Comparison of ENCODE assay signal across 8 cellular contexts in the genomic region with DNA sequence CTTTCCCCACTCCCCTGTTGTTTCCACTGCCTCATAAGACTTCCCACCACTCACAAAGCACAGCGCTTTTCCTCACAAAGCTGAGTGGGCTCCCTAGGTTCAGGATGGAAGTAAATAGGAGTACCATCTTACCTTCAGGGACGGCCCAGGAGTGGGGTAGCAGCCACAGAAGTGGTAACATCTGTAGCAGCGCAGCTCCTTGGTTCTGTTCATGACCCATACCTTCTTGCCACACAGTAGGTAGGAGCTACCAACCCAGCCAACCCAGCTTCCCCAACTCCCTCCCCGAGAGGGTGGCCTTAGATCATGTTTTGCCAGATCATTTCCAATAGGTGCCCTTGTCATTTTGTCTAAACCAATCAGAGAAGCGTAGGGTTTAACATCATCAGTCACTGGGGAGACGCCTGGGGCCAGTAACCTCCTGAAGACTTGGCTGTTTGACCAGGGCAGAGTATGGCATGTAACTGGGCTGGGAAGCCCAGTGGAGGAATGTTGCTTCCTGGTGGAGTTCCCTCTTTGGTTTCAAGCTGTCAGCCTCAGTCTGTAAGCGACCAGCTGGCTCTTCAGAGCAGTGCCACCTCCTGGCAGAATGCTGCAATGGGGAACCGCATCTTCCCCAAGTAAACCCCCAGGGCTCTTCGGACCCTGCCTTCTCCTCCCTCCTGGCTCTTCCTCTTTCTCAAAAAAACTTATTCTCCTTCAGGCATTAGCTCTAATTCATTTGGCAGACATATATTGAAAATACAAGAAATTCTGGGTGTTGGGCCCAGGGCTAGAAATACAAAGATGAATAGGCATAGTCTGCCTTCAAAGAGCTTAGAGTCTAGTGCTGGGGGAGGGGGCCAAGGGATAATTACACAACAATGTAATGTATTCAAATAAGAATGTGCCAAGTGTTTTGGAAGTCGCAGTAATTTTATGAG. TPM values are rescaled to one million over a fixed set of nuclear protein-coding genes. Genes with fewer than 3 reads are reported as not detected.
A peak's percentile ranks its signal among the peaks of the same experiment; 100 is the strongest.
DNase-seq lines count a peak whose midpoint lies in the region; ATAC-seq and TF ChIP-seq lines count a peak whose summit lies in the region.

A gene (minus strand): TSS at position 281 of the 923 bp plus-strand sequence. CDS start 61 bp downstream, at position 220.

- H3K27me3 Mint-ChIP-seq in nephron (ENCODE audit: low read depth): no peaks in the 10 kb centered on the region

- ATAC-seq in GM19452 (IDR thresholded peaks at IDR 0.05; ENCODE audit: unreplicated experiment) (peak; percentile 90), HG03521 (IDR thresholded peaks at IDR 0.05; ENCODE audit: unreplicated experiment) (peak; percentile 82)

- TF ChIP-seq CTCF in nephron (IDR thresholded peaks at IDR 0.05; ENCODE audit: unreplicated experiment in 3 of 3): peak; percentile 49 to 60 (median 53)
- peak; percentile 69 to 78 (median 71) for TF ChIP-seq CTCF in tibial nerve (IDR thresholded peaks at IDR 0.05)

- TF ChIP-seq EP300 in tibial nerve (IDR thresholded peaks at IDR 0.05): peak in 1 of 2 donors; percentile 74

- H3K27ac Mint-ChIP-seq in nephron: peak within 1 kb of the TSS in 1 of 3 experiments; percentile 20

- peak; percentile 23 to 72 for TF ChIP-seq POLR2A in tibial nerve (IDR thresholded peaks at IDR 0.05)

- H3K4me3 ChIP-seq in tibial nerve: peak within 1 kb of the TSS; percentile 3 to 38 (median 31)

- H3K9me3 Mint-ChIP-seq in nephron: no peaks in the 10 kb centered on the region

- peaks cover 0 to 33% (median 9%) of the 10 kb centered on the region in 4 donors for H3K4me1 ChIP-seq in tibial nerve

- H3K4me1 Mint-ChIP-seq in nephron: peaks cover 13% of the 10 kb centered on the region

- 48 to 50% methylated on average over 10 of the region's 10 CpGs for WGBS in tibial nerve, 2 donors

- H3K9me3 ChIP-seq in tibial nerve: no peaks in the 10 kb centered on the region

- no peaks in the 10 kb centered on the region for H3K27me3 ChIP-seq in tibial nerve

- H3K36me3 ChIP-seq in tibial nerve: peaks cover 0 to 4% (median 0%) of the 10 kb centered on the region in 3 donors

- H3K27ac ChIP-seq in tibial nerve: peak within 1 kb of the TSS; percentile 25 to 87 (median 73)

- no peak within 1 kb of the TSS for H3K4me3 Mint-ChIP-seq in nephron

- H3K36me3 Mint-ChIP-seq in nephron (ENCODE audit: low read depth): no peaks in the 10 kb centered on the region

- DNase-seq in DMS 273 treated with DMSO at 0.1 percent for 48 hours (lab: John Stamatoyannopoulos, UW): peak; percentile 82
- DNase-seq in RPMI8226: peak; percentile 67
- peak; percentile 50 for DNase-seq in activated T-helper 9 cell treated with anti-CD3 and anti-CD28 coated beads, Interleukin-2, amount 50 U/mL, for 16 hours (ENCODE audit: low read depth)
- DNase-seq in fibroblast of peridontal ligament (ENCODE audit: extremely low read depth): peak; percentile 98
- peak; percentile 60 to 80 for DNase-seq in tibial nerve (ENCODE audit: low spot score in 2 of 2)

RNA-seq across cellular contexts. Expression of the gene that starts here (rescaled TPM):
- 10 to 100 TPM; 28.8 to 85.2 (median 34.9) TPM for total RNA-seq in tibial nerve

Comparison
In these comparisons a context has a peak if more than half of its experiments do, and no peak if none do; other contexts are left out.
1. Peak in every context shown above with its lines: DNase-seq, ATAC-seq, H3K4me3 ChIP-seq and H3K27ac ChIP-seq.